1 cellular context compared by ENCODE assay signal in the genomic region with DNA sequence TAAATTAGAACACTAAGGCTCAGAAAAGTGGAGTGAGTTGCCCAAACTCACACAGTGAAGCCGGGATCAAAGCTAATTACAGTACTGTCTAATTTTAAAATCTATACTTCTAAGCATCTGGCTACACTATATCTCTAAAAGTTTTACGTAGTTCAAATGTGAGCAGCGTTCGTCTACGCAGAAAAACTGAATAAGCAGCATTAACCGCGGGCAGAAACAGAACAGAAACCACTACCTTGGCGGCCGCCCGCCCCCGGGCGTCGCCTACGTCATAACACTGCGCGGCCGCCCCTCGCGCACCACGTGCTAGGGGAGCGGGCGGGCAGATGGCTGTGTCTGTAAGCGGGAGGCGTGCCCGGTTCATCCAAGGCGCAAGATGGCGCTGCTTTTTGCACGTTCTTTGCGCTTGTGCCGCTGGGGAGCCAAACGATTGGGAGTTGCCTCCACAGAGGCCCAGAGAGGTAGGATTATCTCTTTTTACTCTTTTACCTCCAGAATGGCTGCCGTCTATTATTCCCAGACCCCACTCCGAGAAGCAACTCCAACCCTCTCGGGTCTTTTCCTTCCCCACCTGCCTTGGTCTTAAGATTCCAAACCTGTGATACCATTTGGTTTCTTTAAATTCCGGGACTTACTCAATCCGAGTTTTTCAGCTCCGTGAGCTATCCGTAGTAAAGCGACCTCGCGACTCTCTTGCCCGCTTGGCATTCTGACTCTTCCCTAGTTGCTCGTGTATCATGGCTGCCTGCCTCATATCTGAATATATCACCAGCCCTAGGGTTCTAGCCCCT.
TF ChIP-seq lines count a peak whose summit lies in the region.

SPRYD4 (plus strand) TSS at position 363 of the 791 bp plus-strand sequence; CDS start at position 377, 14 bp downstream.

TF ChIP-seq in HepG2, 621 proteins besides CTCF, POLR2A, EP300 and RAD21 (continued from another document and continues in another):
- TF ChIP-seq ZBTB26 (CRISPR knock-in tag; IDR thresholded peaks at IDR 0.05; ENCODE audit: borderline replicate concordance) (peak; percentile 89), RXRA (CRISPR knock-in tag; IDR thresholded peaks at IDR 0.05) (peak; percentile 84), ZNF33A (CRISPR knock-in tag; IDR thresholded peaks at IDR 0.05; ENCODE audit: borderline replicate concordance) (peak; percentile 64; the same call in 1 of the 2 replicates), MXI1 (IDR thresholded peaks at IDR 0.05; ENCODE audit: borderline replicate concordance, low read depth, low read length) (peak; percentile 99), ZBTB33 (CRISPR knock-in tag; IDR thresholded peaks at IDR 0.05) (peak; percentile 42; the same call in 1 of the 2 replicates), ZKSCAN1 (IDR thresholded peaks at IDR 0.05; ENCODE audit: low read length) (peak; percentile 23; the same call in 1 of the 2 replicates), FOXP1 (IDR thresholded peaks at IDR 0.05) (no peak), FOXP1 (CRISPR knock-in tag; IDR thresholded peaks at IDR 0.05) (no peak), ATAD3A (CRISPR knock-in tag; IDR thresholded peaks at IDR 0.05) (no peak), ZNF205 (CRISPR knock-in tag; IDR thresholded peaks at IDR 0.05) (peak; percentile 81), CC2D1A (CRISPR knock-in tag; IDR thresholded peaks at IDR 0.05) (no peak), CERS6 (CRISPR knock-in tag; IDR thresholded peaks at IDR 0.05) (no peak), DPF2 (CRISPR knock-in tag; IDR thresholded peaks at IDR 0.05; ENCODE audit: borderline replicate concordance, low read depth) (no peak), PLRG1 (conservative IDR thresholded peaks at IDR 0.05) (no peak), ZNF83 (CRISPR knock-in tag; IDR thresholded peaks at IDR 0.05; ENCODE audit: borderline replicate concordance) (0 out of 2 replicates have a peak, but pooled peaks have one; percentile 78), REPIN1 (CRISPR knock-in tag; IDR thresholded peaks at IDR 0.05; ENCODE audit: borderline replicate concordance, low read depth) (peak; percentile 87; the same call in 1 of the 2 replicates), TFE3 (CRISPR knock-in tag; IDR thresholded peaks at IDR 0.05) (peak; percentile 95), ZNF329 (CRISPR knock-in tag; IDR thresholded peaks at IDR 0.05; ENCODE audit: low read depth) (no peak), CENPX (CRISPR knock-in tag; IDR thresholded peaks at IDR 0.05) (no peak), ZNF282 (IDR thresholded peaks at IDR 0.05; ENCODE audit: partially characterized antibody) (no peak), BCLAF1 (IDR thresholded peaks at IDR 0.05) (no peak), ZFP82 (CRISPR knock-in tag; IDR thresholded peaks at IDR 0.05; ENCODE audit: borderline replicate concordance) (peak; percentile 61; the same call in 1 of the 2 replicates), PAXIP1 (CRISPR knock-in tag; conservative IDR thresholded peaks at IDR 0.05) (peak; percentile 48; the same call in 1 of the 2 replicates)
- TF ChIP-seq, protein P1, sequence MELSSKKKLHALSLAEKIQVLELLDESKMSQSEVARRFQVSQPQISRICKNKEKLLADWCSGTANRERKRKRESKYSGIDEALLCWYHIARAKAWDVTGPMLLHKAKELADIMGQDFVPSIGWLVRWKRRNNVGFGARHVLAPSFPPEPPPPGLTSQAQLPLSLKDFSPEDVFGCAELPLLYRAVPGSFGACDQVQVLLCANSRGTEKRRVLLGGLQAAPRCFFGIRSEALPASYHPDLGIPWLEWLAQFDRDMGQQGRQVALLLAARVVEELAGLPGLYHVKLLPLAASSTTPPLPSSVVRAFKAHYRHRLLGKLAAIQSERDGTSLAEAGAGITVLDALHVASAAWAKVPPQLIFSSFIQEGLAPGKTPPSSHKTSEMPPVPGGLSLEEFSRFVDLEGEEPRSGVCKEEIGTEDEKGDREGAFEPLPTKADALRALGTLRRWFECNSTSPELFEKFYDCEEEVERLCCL (CRISPR knock-in tag; IDR thresholded peaks at IDR 0.05; ENCODE audit: borderline replicate concordance), result no peak
- TF ChIP-seq, protein P2, sequence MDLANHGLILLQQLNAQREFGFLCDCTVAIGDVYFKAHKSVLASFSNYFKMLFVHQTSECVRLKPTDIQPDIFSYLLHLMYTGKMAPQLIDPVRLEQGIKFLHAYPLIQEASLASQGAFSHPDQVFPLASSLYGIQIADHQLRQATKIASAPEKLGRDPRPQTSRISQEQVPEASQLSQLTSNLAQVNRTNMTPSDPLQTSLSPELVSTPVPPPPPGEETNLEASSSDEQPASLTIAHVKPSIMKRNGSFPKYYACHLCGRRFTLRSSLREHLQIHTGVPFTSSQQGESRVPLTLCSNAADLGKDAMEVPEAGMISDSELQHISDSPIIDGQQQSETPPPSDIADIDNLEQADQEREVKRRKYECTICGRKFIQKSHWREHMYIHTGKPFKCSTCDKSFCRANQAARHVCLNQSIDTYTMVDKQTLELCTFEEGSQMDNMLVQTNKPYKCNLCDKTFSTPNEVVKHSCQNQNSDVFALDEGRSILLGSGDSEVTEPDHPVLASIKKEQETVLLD (CRISPR knock-in tag; IDR thresholded peaks at IDR 0.05; ENCODE audit: low read depth), result peak; percentile 88; the same call in 1 of the 2 replicates
- TF ChIP-seq, protein P3, sequence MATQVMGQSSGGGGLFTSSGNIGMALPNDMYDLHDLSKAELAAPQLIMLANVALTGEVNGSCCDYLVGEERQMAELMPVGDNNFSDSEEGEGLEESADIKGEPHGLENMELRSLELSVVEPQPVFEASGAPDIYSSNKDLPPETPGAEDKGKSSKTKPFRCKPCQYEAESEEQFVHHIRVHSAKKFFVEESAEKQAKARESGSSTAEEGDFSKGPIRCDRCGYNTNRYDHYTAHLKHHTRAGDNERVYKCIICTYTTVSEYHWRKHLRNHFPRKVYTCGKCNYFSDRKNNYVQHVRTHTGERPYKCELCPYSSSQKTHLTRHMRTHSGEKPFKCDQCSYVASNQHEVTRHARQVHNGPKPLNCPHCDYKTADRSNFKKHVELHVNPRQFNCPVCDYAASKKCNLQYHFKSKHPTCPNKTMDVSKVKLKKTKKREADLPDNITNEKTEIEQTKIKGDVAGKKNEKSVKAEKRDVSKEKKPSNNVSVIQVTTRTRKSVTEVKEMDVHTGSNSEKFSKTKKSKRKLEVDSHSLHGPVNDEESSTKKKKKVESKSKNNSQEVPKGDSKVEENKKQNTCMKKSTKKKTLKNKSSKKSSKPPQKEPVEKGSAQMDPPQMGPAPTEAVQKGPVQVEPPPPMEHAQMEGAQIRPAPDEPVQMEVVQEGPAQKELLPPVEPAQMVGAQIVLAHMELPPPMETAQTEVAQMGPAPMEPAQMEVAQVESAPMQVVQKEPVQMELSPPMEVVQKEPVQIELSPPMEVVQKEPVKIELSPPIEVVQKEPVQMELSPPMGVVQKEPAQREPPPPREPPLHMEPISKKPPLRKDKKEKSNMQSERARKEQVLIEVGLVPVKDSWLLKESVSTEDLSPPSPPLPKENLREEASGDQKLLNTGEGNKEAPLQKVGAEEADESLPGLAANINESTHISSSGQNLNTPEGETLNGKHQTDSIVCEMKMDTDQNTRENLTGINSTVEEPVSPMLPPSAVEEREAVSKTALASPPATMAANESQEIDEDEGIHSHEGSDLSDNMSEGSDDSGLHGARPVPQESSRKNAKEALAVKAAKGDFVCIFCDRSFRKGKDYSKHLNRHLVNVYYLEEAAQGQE (IDR thresholded peaks at IDR 0.05; ENCODE audit: borderline replicate concordance in 1 of 2, low read depth in 1 of 2, low read length in 2 of 2), result no peak
- TF ChIP-seq, protein P4, sequence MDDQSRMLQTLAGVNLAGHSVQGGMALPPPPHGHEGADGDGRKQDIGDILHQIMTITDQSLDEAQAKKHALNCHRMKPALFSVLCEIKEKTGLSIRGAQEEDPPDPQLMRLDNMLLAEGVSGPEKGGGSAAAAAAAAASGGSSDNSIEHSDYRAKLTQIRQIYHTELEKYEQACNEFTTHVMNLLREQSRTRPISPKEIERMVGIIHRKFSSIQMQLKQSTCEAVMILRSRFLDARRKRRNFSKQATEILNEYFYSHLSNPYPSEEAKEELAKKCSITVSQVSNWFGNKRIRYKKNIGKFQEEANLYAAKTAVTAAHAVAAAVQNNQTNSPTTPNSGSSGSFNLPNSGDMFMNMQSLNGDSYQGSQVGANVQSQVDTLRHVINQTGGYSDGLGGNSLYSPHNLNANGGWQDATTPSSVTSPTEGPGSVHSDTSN (CRISPR knock-in tag; IDR thresholded peaks at IDR 0.05; ENCODE audit: borderline replicate concordance), result no peak
